Comparison of ENCODE assay signal across 15 cellular contexts in the genomic region with DNA sequence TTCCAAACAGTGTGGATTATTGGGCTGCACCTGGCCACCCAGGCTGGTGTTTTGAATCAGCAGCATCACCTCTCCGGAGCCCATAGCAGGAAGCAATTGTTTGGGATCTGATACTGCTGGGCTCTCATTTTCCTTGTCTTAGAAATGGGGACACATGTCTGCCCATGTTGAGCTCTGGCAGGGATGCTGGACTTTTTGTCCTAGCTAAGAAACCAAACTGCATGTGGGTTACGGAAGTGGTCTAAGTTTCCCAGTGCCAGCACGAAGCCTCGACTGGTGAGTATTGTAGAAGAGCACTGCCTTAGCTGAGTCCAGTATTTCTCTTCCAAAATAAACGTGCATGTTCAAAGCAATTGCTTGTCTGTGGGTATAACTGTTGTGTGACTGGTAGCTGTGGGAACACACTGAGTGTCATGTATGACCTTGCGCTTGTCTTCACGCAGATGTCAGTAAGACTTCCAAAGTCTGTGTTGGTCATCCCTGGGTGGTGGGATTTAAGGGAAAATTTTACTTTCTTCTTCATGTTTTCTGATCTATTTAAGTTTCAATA. TPM values are rescaled to one million over a fixed set of nuclear protein-coding genes. Genes with fewer than 3 reads are reported as not detected.
DNase-seq lines count a peak whose midpoint lies in the region; ATAC-seq and TF ChIP-seq lines count a peak whose summit lies in the region.
"Had no signal": no experiment of that assay in that cellular context is flagged by ENCODE, and none has a peak within 500 bp of the region (broad histone marks: within the 10 kb centered on the region; RNA-seq: fewer than 3 reads in every experiment).

No MANE protein-coding gene starts in this region.

- peaks cover 4% of the 10 kb centered on the region for H3K36me3 Mint-ChIP-seq in chondrocyte (ENCODE audit: low read depth)
- H3K36me3 Mint-ChIP-seq in activated T-helper 1 cell treated with anti-CD3 and anti-CD28 coated beads, Interleukin-12 subunit alpha, Interleukin-12 subunit beta, Interleukin-2, Interleukin-4 antibody, amounts not matched to agents 30 ng/mL and 10 ng/mL and 1 ng/mL, durations not matched to agents 14 hours and 24 hours and 36 hours (ENCODE audit: low read depth), result no peaks in the 10 kb centered on the region
- H3K36me3 Mint-ChIP-seq: IgD-negative memory B cell had no signal

- H3K27ac ChIP-seq in PC-3 (ENCODE audit: low read length) (peak overlapping the region; percentile 96), suprapubic skin (peak overlapping the region; percentile 73), Karpas-422 (ENCODE audit: low read length) (no peak overlapping the region)
- H3K27ac ChIP-seq: WERI-Rb-1 had no signal

- H3K4me3 ChIP-seq in PC-3 (ENCODE audit: low read length), result peak overlapping the region; percentile 56; the same call in 1 of the 2 replicates
- no peak overlapping the region for H3K4me3 ChIP-seq in suprapubic skin
- H3K4me3 ChIP-seq in Karpas-422 (ENCODE audit: low read length), result no peak overlapping the region

- H3K79me2 ChIP-seq in PC-3 (ENCODE audit: low read length) (peaks cover 80% of the 10 kb centered on the region), Karpas-422 (ENCODE audit: low read length) (no peaks in the 10 kb centered on the region)

- peak overlapping the region; percentile 73 for H3K9ac ChIP-seq in PC-3 (ENCODE audit: low read length)
- H3K9ac ChIP-seq in Karpas-422 (ENCODE audit: low read length), result no peak overlapping the region

- H3K4me1 Mint-ChIP-seq in chondrocyte (ENCODE audit: low read depth), result peaks cover 97% of the 10 kb centered on the region
- peaks cover 6% of the 10 kb centered on the region for H3K4me1 Mint-ChIP-seq in activated T-helper 1 cell treated with anti-CD3 and anti-CD28 coated beads, Interleukin-12 subunit alpha, Interleukin-12 subunit beta, Interleukin-2, Interleukin-4 antibody, amounts not matched to agents 30 ng/mL and 10 ng/mL and 1 ng/mL, durations not matched to agents 14 hours and 24 hours and 36 hours (ENCODE audit: low read depth)
- H3K4me1 Mint-ChIP-seq: IgD-negative memory B cell had no signal

- H3K4me2 ChIP-seq in PC-3 (ENCODE audit: low read length), result peak overlapping the region; percentile 83
- H3K4me2 ChIP-seq in Karpas-422 (ENCODE audit: low read depth, low read length, poor library complexity, severe bottlenecking), result no peak overlapping the region

- 74% methylated on average over 7 of the region's 7 CpGs for WGBS in suprapubic skin

- H3K9me3 Mint-ChIP-seq in chondrocyte (ENCODE audit: low read depth), result peaks cover 5% of the 10 kb centered on the region
- H3K9me3 Mint-ChIP-seq in activated T-helper 1 cell treated with anti-CD3 and anti-CD28 coated beads, Interleukin-12 subunit alpha, Interleukin-12 subunit beta, Interleukin-2, Interleukin-4 antibody, amounts not matched to agents 30 ng/mL and 10 ng/mL and 1 ng/mL, durations not matched to agents 14 hours and 24 hours and 36 hours, result peaks cover 3% of the 10 kb centered on the region

- no peaks in the 10 kb centered on the region for H3K9me3 ChIP-seq in PC-3 (ENCODE audit: low read length)
- no peaks in the 10 kb centered on the region for H3K9me3 ChIP-seq in suprapubic skin
- peaks cover 4% of the 10 kb centered on the region; the same call in 1 of the 2 replicates for H3K9me3 ChIP-seq in Karpas-422 (ENCODE audit: low read length)

- CTCF ChIA-PET in PC-3 (lab: Charles Lee), result no interaction called here

- peak overlapping the region; percentile 99 for H3K27ac Mint-ChIP-seq in chondrocyte (ENCODE audit: unreplicated experiment)
- no peak overlapping the region for H3K27ac Mint-ChIP-seq in activated T-helper 1 cell treated with anti-CD3 and anti-CD28 coated beads, Interleukin-12 subunit alpha, Interleukin-12 subunit beta, Interleukin-2, Interleukin-4 antibody, amounts not matched to agents 30 ng/mL and 10 ng/mL and 1 ng/mL, durations not matched to agents 14 hours and 24 hours and 36 hours
- H3K27ac Mint-ChIP-seq: IgD-negative memory B cell; stimulated activated naive CD8-positive, alpha-beta T cell treated with anti-CD3 and anti-CD28 coated beads, Interleukin-15, Interleukin-2, amounts not matched to agents 100 ng/mL and 50 ng/mL, for 24 hours had no signal

- H3F3A ChIP-seq in PC-3 (ENCODE audit: low read length, unreplicated experiment), result peaks cover 11% of the 10 kb centered on the region

- no peak for TF ChIP-seq POLR2A in suprapubic skin (IDR thresholded peaks at IDR 0.05)

- TF ChIP-seq CTCF in PC-3 (conservative IDR thresholded peaks at IDR 0.05; ENCODE audit: low read depth, low read length), result no peak
- no peak for TF ChIP-seq CTCF in chondrocyte (IDR thresholded peaks at IDR 0.05)
- TF ChIP-seq CTCF in suprapubic skin (IDR thresholded peaks at IDR 0.05), result no peak

- H3K4me1 ChIP-seq in PC-3 (ENCODE audit: insufficient read depth, low read length) (peaks cover 56% of the 10 kb centered on the region), suprapubic skin (peaks cover 40% of the 10 kb centered on the region), Karpas-422 (ENCODE audit: low read length) (peaks cover 7% of the 10 kb centered on the region; the same call in 1 of the 2 replicates)

- no peaks in the 10 kb centered on the region for H3K9me2 ChIP-seq in PC-3 (replicated peaks; ENCODE audit: low read length)
- H3K9me2 ChIP-seq in Karpas-422 (replicated peaks; ENCODE audit: insufficient read depth, low read length), result no peaks in the 10 kb centered on the region

- no peaks in the 10 kb centered on the region for H3K27me3 Mint-ChIP-seq in chondrocyte (ENCODE audit: low read depth)
- H3K27me3 Mint-ChIP-seq in activated T-helper 1 cell treated with anti-CD3 and anti-CD28 coated beads, Interleukin-12 subunit alpha, Interleukin-12 subunit beta, Interleukin-2, Interleukin-4 antibody, amounts not matched to agents 30 ng/mL and 10 ng/mL and 1 ng/mL, durations not matched to agents 14 hours and 24 hours and 36 hours (ENCODE audit: insufficient read depth), result peaks cover 25% of the 10 kb centered on the region
- H3K27me3 Mint-ChIP-seq: stimulated activated naive CD8-positive, alpha-beta T cell treated with anti-CD3 and anti-CD28 coated beads, Interleukin-15, Interleukin-2, amounts not matched to agents 100 ng/mL and 50 ng/mL, for 24 hours had no signal

- no peaks in the 10 kb centered on the region for H3K36me3 ChIP-seq in PC-3 (ENCODE audit: low read depth, low read length)
- no peaks in the 10 kb centered on the region for H3K36me3 ChIP-seq in suprapubic skin
- no peaks in the 10 kb centered on the region for H3K36me3 ChIP-seq in Karpas-422 (ENCODE audit: insufficient read depth, low read length)
- H3K36me3 ChIP-seq: WERI-Rb-1 had no signal

- H3K27me3 ChIP-seq in PC-3 (ENCODE audit: low read length) (no peaks in the 10 kb centered on the region), suprapubic skin (no peaks in the 10 kb centered on the region), Karpas-422 (ENCODE audit: low read length) (peaks cover 4% of the 10 kb centered on the region; the same call in 1 of the 2 replicates)

- H3K4me3 Mint-ChIP-seq in chondrocyte (ENCODE audit: unreplicated experiment), result peak overlapping the region; percentile 61
- no peak overlapping the region for H3K4me3 Mint-ChIP-seq in activated T-helper 1 cell treated with anti-CD3 and anti-CD28 coated beads, Interleukin-12 subunit alpha, Interleukin-12 subunit beta, Interleukin-2, Interleukin-4 antibody, amounts not matched to agents 30 ng/mL and 10 ng/mL and 1 ng/mL, durations not matched to agents 14 hours and 24 hours and 36 hours
- H3K4me3 Mint-ChIP-seq: IgD-negative memory B cell; stimulated activated naive CD8-positive, alpha-beta T cell treated with anti-CD3 and anti-CD28 coated beads, Interleukin-15, Interleukin-2, amounts not matched to agents 100 ng/mL and 50 ng/mL, for 24 hours had no signal

- no peaks in the 10 kb centered on the region for H4K20me1 ChIP-seq in PC-3 (ENCODE audit: low read length)
- no peaks in the 10 kb centered on the region for H4K20me1 ChIP-seq in Karpas-422 (ENCODE audit: insufficient read depth, low read depth, low read length)

- POLR2A ChIA-PET in PC-3 (lab: Charles Lee; ENCODE audit: unreplicated experiment), result no interaction called here

- intact Hi-C loops in PC-3 (cut with micrococcal nuclease), result no loop called here
- intact Hi-C loops in activated T-helper 1 cell treated with anti-CD3 and anti-CD28 coated beads, Interleukin-12 subunit alpha, Interleukin-12 subunit beta, Interleukin-2, Interleukin-4 antibody, amounts not matched to agents 30 ng/mL and 10 ng/mL and 1 ng/mL, durations not matched to agents 14 hours and 24 hours and 36 hours (cut with micrococcal nuclease), result no loop called here

- no peak for ATAC-seq in PC-3

- no peak for TF ChIP-seq EP300 in suprapubic skin (IDR thresholded peaks at IDR 0.05)

- BruUV-seq in PC-3 (replicated peaks; lab: Mats Ljungman, UMichigan), result no TSS peak

- H2AFZ ChIP-seq in PC-3 (ENCODE audit: low read length) (no peak overlapping the region), Karpas-422 (ENCODE audit: low read length) (no peak overlapping the region)

- DNase-seq in PC-3 (no peak), chondrocyte (ENCODE audit: low spot score) (no peak), lung microvascular endothelial cell (ENCODE audit: low read depth in 2 of 2) (peak; percentile 35), suprapubic skin (ENCODE audit: low spot score in 2 of 2) (no peak), AG20443 (ENCODE audit: low spot score) (no peak), SW 1271 (lab: John Stamatoyannopoulos, UW) (no peak), Karpas-422 (no peak)
- no peak for DNase-seq in activated T-helper 1 cell treated with anti-CD3 and anti-CD28 coated beads, Interleukin-12 subunit alpha, Interleukin-12 subunit beta, Interleukin-2, Interleukin-4 antibody, amounts not matched to agents 30 ng/mL and 10 ng/mL and 1 ng/mL, durations not matched to agents 14 hours and 24 hours and 36 hours (ENCODE audit: low spot score)
- DNase-seq: midbrain; NCI-H146; NCI-H526 treated with DMSO at 0.1 percent for 48 hours; stimulated activated CD4-positive, alpha-beta T cell treated with anti-CD3 and anti-CD28 coated beads, Interleukin-4, amount 100 ng/mL, for 4 hours; WERI-Rb-1 had no signal

RNA-seq across cellular contexts. Expression of a gene that starts 43.6 kb away (rescaled TPM):
- total RNA-seq in PC-3 (2014; rRNA removed) (11.7 and 16.3 TPM in 2 replicates), chondrocyte (58.8 to 66.2 TPM (median 59.5 TPM) in 3 replicates), lung microvascular endothelial cell (4.8 and 7.3 TPM in 2 replicates), suprapubic skin (1 to 10 TPM; 2.2 to 6.1 (median 4.2) TPM)
- total RNA-seq in activated T-helper 1 cell treated with anti-CD3 and anti-CD28 coated beads, Interleukin-12 subunit alpha, Interleukin-12 subunit beta, Interleukin-2, Interleukin-4 antibody, amounts not matched to agents 30 ng/mL and 10 ng/mL and 1 ng/mL, durations not matched to agents 14 hours and 24 hours and 36 hours, result 0.39 and 0.54 TPM in 2 replicates
- 0.11 and 0.34 TPM in 2 replicates for total RNA-seq in Karpas-422 (2014; rRNA removed; shearing (Covaris generic); ENCODE audit: low replicate concordance)

Comparison
In these comparisons a context has a peak if more than half of its experiments do, and no peak if none do; other contexts are left out.
1. DNase-seq: peak in lung microvascular endothelial cell (2 of 2); none in PC-3 (single experiment), chondrocyte (single experiment), suprapubic skin (0 of 2), AG20443 (single experiment), activated T-helper 1 cell treated with anti-CD3 and anti-CD28 coated beads, Interleukin-12 subunit alpha, Interleukin-12 subunit beta, Interleukin-2, Interleukin-4 antibody, amounts not matched to agents 30 ng/mL and 10 ng/mL and 1 ng/mL, durations not matched to agents 14 hours and 24 hours and 36 hours (single experiment), SW 1271 (0 of 2) and Karpas-422 (single experiment).